ENCODE assay signal across 1 cellular context in genomic region chr3:132659370-132660055, GRCh38.
A peak's percentile ranks its signal among the peaks of the same experiment; 100 is the strongest.
TF ChIP-seq lines count a peak whose summit lies in the region.

Gene ACAD11, minus strand, starts transcription at chr3:132659809. Its CDS starts 58 bp downstream, at chr3:132659751.

TF ChIP-seq in GM12878, 131 proteins besides CTCF, POLR2A, EP300 and RAD21 (continued from another document):
- TF ChIP-seq ZNF622 (IDR thresholded peaks at IDR 0.05) (no peak), NBN (IDR thresholded peaks at IDR 0.05) (peak; percentile 15; the same call in 1 of the 2 replicates), EZH2 (IDR thresholded peaks at IDR 0.05; ENCODE audit: borderline replicate concordance, control insufficient read depth, low read depth, low read length) (no peak), DPF2 (IDR thresholded peaks at IDR 0.05) (peak; percentile 8; the same call in 1 of the 2 replicates), PRDM15 (CRISPR knock-in tag; IDR thresholded peaks at IDR 0.05) (no peak), REST (IDR thresholded peaks at IDR 0.05; ENCODE audit: low read depth, low read length) (no peak), SREBF1 (IDR thresholded peaks at IDR 0.05; ENCODE audit: low read length) (no peak), POLR2AphosphoS5 (IDR thresholded peaks at IDR 0.05; ENCODE audit: low read length) (no peak), ASH2L (IDR thresholded peaks at IDR 0.05; ENCODE audit: borderline replicate concordance, low read depth) (no peak), JUND (IDR thresholded peaks at IDR 0.05; ENCODE audit: low read depth, low read length) (no peak), ELK1 (IDR thresholded peaks at IDR 0.05; ENCODE audit: low read depth, low read length) (no peak), SUPT20H (IDR thresholded peaks at IDR 0.05; ENCODE audit: borderline replicate concordance, control insufficient read depth, low read depth, low read length) (no peak), NR2C1 (IDR thresholded peaks at IDR 0.05) (no peak), ZNF24 (IDR thresholded peaks at IDR 0.05) (no peak), JUNB (IDR thresholded peaks at IDR 0.05) (no peak), TBL1XR1 (IDR thresholded peaks at IDR 0.05; ENCODE audit: low read depth, low read length) (no peak)
